19 cellular contexts compared by ENCODE assay signal in the genomic region with DNA sequence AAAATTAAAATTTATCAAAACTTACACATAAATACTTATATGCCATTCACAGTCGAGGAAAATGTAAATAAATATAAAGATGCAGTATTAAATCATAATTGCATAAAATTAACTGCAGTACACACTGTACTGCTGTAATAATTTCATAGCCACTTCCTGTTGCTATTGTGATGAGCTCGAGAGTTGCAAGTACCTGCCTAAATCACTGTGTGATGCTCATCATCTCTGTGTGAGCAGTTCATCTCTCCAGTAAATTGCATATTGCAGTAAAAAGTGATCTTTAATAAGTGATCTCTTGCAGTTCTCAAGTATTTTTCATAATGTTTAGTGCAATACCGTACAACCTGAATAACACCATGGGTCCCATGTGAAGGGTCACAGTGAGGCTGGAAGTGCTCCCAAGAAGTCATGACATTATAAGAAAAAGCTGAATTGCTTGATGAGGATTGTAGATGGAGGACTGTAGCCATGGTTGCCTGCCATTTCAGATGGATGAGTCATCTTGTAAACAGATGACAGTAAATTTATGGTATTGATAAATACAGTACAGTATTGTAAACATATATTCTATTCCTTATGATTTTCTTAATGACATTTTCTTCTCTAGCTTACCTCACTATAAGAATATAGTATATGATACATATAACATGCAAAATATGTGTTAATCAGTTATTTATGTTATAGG. TPM values are rescaled to one million over a fixed set of nuclear protein-coding genes. Genes with fewer than 3 reads are reported as not detected.
DNase-seq lines count a peak whose midpoint lies in the region; ATAC-seq, FAIRE-seq and TF ChIP-seq lines count a peak whose summit lies in the region.
"Had no signal": no experiment of that assay in that cellular context is flagged by ENCODE, and none has a peak within 500 bp of the region (broad histone marks: within the 10 kb centered on the region; RNA-seq: fewer than 3 reads in every experiment).

No MANE protein-coding gene starts in this region.

- no peak overlapping the region for H3K27ac Mint-ChIP-seq in memory B cell

- no peak overlapping the region for H3K9ac ChIP-seq in SU-DHL-6 (ENCODE audit: low read length)

- peaks cover 15% of the 10 kb centered on the region for H3F3A ChIP-seq in SU-DHL-6 (ENCODE audit: insufficient read depth)

- H2AFZ ChIP-seq in SU-DHL-6 (ENCODE audit: low read depth, low read length, severe bottlenecking) = no peak overlapping the region
- H2AFZ ChIP-seq: PC-9 had no signal

- no peaks in the 10 kb centered on the region for H3K9me3 Mint-ChIP-seq in memory B cell

- H3K27ac ChIP-seq in SU-DHL-6 (ENCODE audit: low read depth, low read length) = peak overlapping the region; percentile 22; the same call in 1 of the 2 replicates
- H3K27ac ChIP-seq: PC-9, SJCRH30 had no signal

- peaks cover 69% of the 10 kb centered on the region for H3K4me1 Mint-ChIP-seq in memory B cell

- H3K79me2 ChIP-seq in SU-DHL-6 (ENCODE audit: insufficient read depth, low read length) = peaks cover 68% of the 10 kb centered on the region

- no peak for TF ChIP-seq POLR2A in GM12891 (IDR thresholded peaks at IDR 0.05; ENCODE audit: low read depth, low read length)

- TF ChIP-seq CTCF in SU-DHL-6 (IDR thresholded peaks at IDR 0.05; ENCODE audit: insufficient read depth, low read length, poor library complexity, severe bottlenecking) = no peak

- H3K4me3 Mint-ChIP-seq in memory B cell = no peak overlapping the region

- no peaks in the 10 kb centered on the region for H3K27me3 ChIP-seq in SU-DHL-6 (ENCODE audit: low read length)
- H3K27me3 ChIP-seq: MG63, SJCRH30 had no signal

- peaks cover 5% of the 10 kb centered on the region; the same call in 1 of the 2 replicates for H3K9me3 ChIP-seq in SU-DHL-6 (ENCODE audit: insufficient read depth, low read length)
- H3K9me3 ChIP-seq: MG63 had no signal

- peaks cover 35% of the 10 kb centered on the region for H3K36me3 Mint-ChIP-seq in memory B cell

- H3K9me2 ChIP-seq in SU-DHL-6 (replicated peaks; ENCODE audit: insufficient read depth, low read length) = no peaks in the 10 kb centered on the region

- no peaks in the 10 kb centered on the region for H3K36me3 ChIP-seq in SU-DHL-6 (ENCODE audit: low read length)
- H3K36me3 ChIP-seq: MG63, SJCRH30 had no signal

- H4K20me1 ChIP-seq in SU-DHL-6 (ENCODE audit: low read depth, low read length) = no peaks in the 10 kb centered on the region

- peak; percentile 26 for DNase-seq in NCI-H1092 treated with DMSO at 0.1 percent for 48 hours (lab: John Stamatoyannopoulos, UW)
- DNase-seq in NCI-H1092 (lab: John Stamatoyannopoulos, UW) = no peak
- no peak for DNase-seq in GM12891 (ENCODE audit: insufficient read length, low spot score)
- no peak for DNase-seq in memory B cell (ENCODE audit: low spot score in 2 of 2)
- no peak for DNase-seq in NCI-H82 (lab: John Stamatoyannopoulos, UW)
- DNase-seq: 8988T, C1 segment of cervical spinal cord, GF-D8, MG63, NCI-H1105 treated with DMSO at 0.1 percent for 48 hours, NCI-H187 treated with DMSO at 0.1 percent for 48 hours, NCI-H2171 treated with DMSO at 0.1 percent for 48 hours, NCI-H510A treated with DMSO at 0.1 percent for 48 hours, PC-9, SJCRH30 had no signal

- FAIRE-seq in GM12891 (lab: Jason Lieb, UNC) = peak; percentile 45
- FAIRE-seq: H1 had no signal

- H3K4me3 ChIP-seq in SU-DHL-6 (ENCODE audit: insufficient read depth, low read length, poor library complexity, severe bottlenecking) = no peak overlapping the region
- H3K4me3 ChIP-seq: MG63, PC-9, SJCRH30 had no signal

- no peaks in the 10 kb centered on the region for H3K27me3 Mint-ChIP-seq in memory B cell

- ATAC-seq in memory B cell (ENCODE audit: low read depth) = peak; percentile 38
- no peak for ATAC-seq in HG03460 (IDR thresholded peaks at IDR 0.05; ENCODE audit: unreplicated experiment)
- ATAC-seq in HG02759 (IDR thresholded peaks at IDR 0.05; ENCODE audit: unreplicated experiment) = no peak

- H3K4me2 ChIP-seq in SU-DHL-6 (ENCODE audit: low read depth, low read length, poor library complexity, severe bottlenecking) = no peak overlapping the region
- H3K4me2 ChIP-seq: PC-9 had no signal

TF ChIP-seq in GM12891, 5 proteins besides CTCF, POLR2A, EP300 and RAD21:
- no peak for TF ChIP-seq POU2F2 (IDR thresholded peaks at IDR 0.05; ENCODE audit: low read depth, low read length)
- no peak for TF ChIP-seq SPI1 (IDR thresholded peaks at IDR 0.05; ENCODE audit: low read depth, low read length)
- TF ChIP-seq POLR2AphosphoS5 (IDR thresholded peaks at IDR 0.05; ENCODE audit: low read depth, low read length) = no peak
- TF ChIP-seq TAF1 (IDR thresholded peaks at IDR 0.05; ENCODE audit: low read depth, low read length) = no peak
- no peak for TF ChIP-seq PAX5 (IDR thresholded peaks at IDR 0.05; ENCODE audit: insufficient read depth, low read length, severe bottlenecking)

RNA-seq across cellular contexts. Expression of a gene that starts 34.9 kb away (rescaled TPM):
- polyA plus RNA-seq in GM12891 (2012; ENCODE audit: low read depth, missing spikeins) = 21.7 TPM
